ENCODE assay signal across 26 cellular contexts in the genomic region with DNA sequence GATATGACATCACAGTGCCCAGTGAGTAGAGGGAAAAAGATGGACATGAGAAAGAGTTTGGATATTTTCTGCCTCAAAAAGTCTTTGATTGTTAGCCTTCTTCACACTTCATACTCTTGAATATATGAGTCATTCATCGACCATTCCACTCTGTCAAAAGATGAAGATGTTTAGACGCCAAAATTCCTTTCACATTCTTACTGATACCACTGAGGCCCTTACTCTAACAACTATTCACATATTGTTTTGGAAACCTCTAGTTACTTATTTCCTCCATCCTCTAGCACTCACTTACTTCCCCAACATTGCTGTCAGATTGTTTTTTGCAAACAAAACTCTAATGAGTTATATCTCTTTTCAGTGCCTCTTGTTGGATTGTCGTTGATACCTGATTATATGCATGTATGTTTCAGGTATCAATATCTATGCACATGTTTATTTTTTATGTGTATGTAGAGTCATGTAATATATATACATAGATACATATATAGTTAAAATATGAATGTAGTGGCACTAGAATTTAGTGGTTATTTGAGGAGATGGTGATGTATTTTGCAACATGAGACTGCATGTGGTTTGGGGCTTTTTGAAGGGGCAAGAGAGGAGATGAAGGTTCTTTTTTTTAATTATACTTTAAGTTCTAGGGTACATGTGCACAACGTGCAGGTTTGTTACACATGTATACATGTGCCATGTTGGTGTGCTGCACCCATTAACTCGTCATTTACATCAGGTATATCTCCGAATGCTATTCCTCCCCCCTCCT. TPM values are rescaled to one million over a fixed set of nuclear protein-coding genes. Genes with fewer than 3 reads are reported as not detected.
DNase-seq lines count a peak whose midpoint lies in the region; ATAC-seq, FAIRE-seq and TF ChIP-seq lines count a peak whose summit lies in the region.
"Had no signal": no experiment of that assay in that cellular context is flagged by ENCODE, and none has a peak within 500 bp of the region (broad histone marks: within the 10 kb centered on the region; RNA-seq: fewer than 3 reads in every experiment).

No MANE protein-coding gene starts in this region.

- intact Hi-C loops in GM12878 (cut with micrococcal nuclease; ENCODE audit: unreplicated experiment) (no loop called here), pancreas (cut with DNase I) (no loop called here)

- no TSS peak for BruUV-seq in GM12878 (replicated peaks; lab: Mats Ljungman, UMichigan)

- H3K9me3 Mint-ChIP-seq in H9 = no peaks in the 10 kb centered on the region
- H3K9me3 Mint-ChIP-seq: CD4-positive, alpha-beta T cell; CD8-positive, alpha-beta memory T cell; GM23338 had no signal

- no peak overlapping the region for H3K23ac ChIP-seq in H9 (ENCODE audit: insufficient read length, low read depth, low read length)

- SMC1A ChIA-PET in GM12878 (lab: Charles Lee; ENCODE audit: uncharacterized antibody, unreplicated experiment) = interaction anchor here (1.0 to 2.6 kb wide), 2 partner anchors 11 to 14 kb away, joined by 4 to 18 read pairs; no protein-coding TSS in a partner anchor

- H2BK15ac ChIP-seq in H9 (ENCODE audit: low read depth, low read length) = no peak overlapping the region

- no peak overlapping the region for H2BK5ac ChIP-seq in H9 (ENCODE audit: insufficient read length, low read length)

- no peak overlapping the region for H3K18ac ChIP-seq in H9 (ENCODE audit: insufficient read length, low read depth, low read length)

- H2BK20ac ChIP-seq in H9 (ENCODE audit: low read depth, low read length, poor library complexity, severe bottlenecking) = no peak overlapping the region

- H3K27ac ChIP-seq in GM12878 (ENCODE audit: control insufficient read depth, insufficient read depth) (no peak overlapping the region), pancreas (no peak overlapping the region), H9 (ENCODE audit: insufficient read length, low read depth, low read length) (no peak overlapping the region)
- H3K27ac ChIP-seq: 22Rv1; BLaER1 treated with 17β-estradiol and CSF1 and Interleukin-3, amounts not matched to agents 10 nM and 100 nM had no signal

- H3K4me1 Mint-ChIP-seq in H9 = no peaks in the 10 kb centered on the region
- H3K4me1 Mint-ChIP-seq: CD14-positive monocyte; CD8-positive, alpha-beta memory T cell; GM23338 had no signal

- no peaks in the 10 kb centered on the region for H3K9me3 ChIP-seq in GM12878 (replicated peaks; ENCODE audit: control insufficient read depth, insufficient read depth, low read length)
- H3K9me3 ChIP-seq in pancreas = no peaks in the 10 kb centered on the region
- no peaks in the 10 kb centered on the region for H3K9me3 ChIP-seq in H9 (ENCODE audit: control insufficient read depth, low read depth, low read length)
- H3K9me3 ChIP-seq: BE2C; BLaER1 treated with 17β-estradiol and CSF1 and Interleukin-3, amounts not matched to agents 10 nM and 100 nM; HAP-1 had no signal

- H2AK5ac ChIP-seq in H9 (ENCODE audit: insufficient read length, low read length) = no peak overlapping the region

- 7% methylated on average over 6 of the region's 6 CpGs for WGBS in GM12878 (ENCODE audit: insufficient coverage, insufficient replicate concordance, low lambda C conversion rate, missing lambda C conversion rate)
- 40 to 53% methylated on average over 6 of the region's 6 CpGs for WGBS in pancreas, 2 donors
- no CpG with 5 or more reads among the region's 6 CpGs for WGBS in H9 (ENCODE audit: extremely low coverage, insufficient read length, low lambda C conversion rate)

- no peak for TF ChIP-seq EP300 in GM12878 (IDR thresholded peaks at IDR 0.05; ENCODE audit: borderline replicate concordance in 1 of 2, control insufficient read depth in 1 of 2, low read depth in 2 of 2, low read length in 2 of 2)

- H2AFZ ChIP-seq in GM12878 (ENCODE audit: control insufficient read depth, low read depth, low read length) (no peak overlapping the region), H9 (ENCODE audit: low read length) (no peak overlapping the region)
- H2AFZ ChIP-seq: GM23338 had no signal

- in situ Hi-C loops in ACHN (cut with HindIII; ENCODE audit: low pct_ligation_motif_present, low pct_unique_long_range_greater_than_20kb, low sequenced_read_pairs) = no loop called here
- in situ Hi-C loops in GM12878 (cut with MboI) = no loop called here

- H3K4me3 ChIP-seq in GM12878 = no peak overlapping the region
- H3K4me3 ChIP-seq in pancreas = no peak overlapping the region
- H3K4me3 ChIP-seq: BLaER1 treated with 17β-estradiol and CSF1 and Interleukin-3, amounts not matched to agents 10 nM and 100 nM; GM23338; HAP-1 had no signal

- H3K4me3 Mint-ChIP-seq in H9 = no peak overlapping the region
- H3K4me3 Mint-ChIP-seq: CD14-positive monocyte; CD4-positive, alpha-beta T cell; CD8-positive, alpha-beta memory T cell; GM23338; HFFc6 had no signal

- H2BK120ac ChIP-seq in H9 (ENCODE audit: low read depth, low read length, poor library complexity, severe bottlenecking) = no peak overlapping the region

- no peak overlapping the region for H3K4me2 ChIP-seq in GM12878 (ENCODE audit: control insufficient read depth, insufficient read depth)
- H3K4me2 ChIP-seq in H9 (ENCODE audit: insufficient read depth, insufficient read length, low read length) = no peak overlapping the region
- H3K4me2 ChIP-seq: BLaER1 treated with 17β-estradiol and CSF1 and Interleukin-3, amounts not matched to agents 10 nM and 100 nM; GM23338 had no signal

- H3K79me2 ChIP-seq in GM12878 (ENCODE audit: control insufficient read depth, insufficient read depth, low read length) = no peaks in the 10 kb centered on the region
- no peaks in the 10 kb centered on the region for H3K79me2 ChIP-seq in H9 (ENCODE audit: insufficient read depth, low read length)

- no peaks in the 10 kb centered on the region for H3K36me3 ChIP-seq in GM12878 (ENCODE audit: control insufficient read depth in 2 of 2, insufficient read depth in 2 of 2, low read length in 1 of 2)
- no peaks in the 10 kb centered on the region for H3K36me3 ChIP-seq in pancreas
- H3K36me3 ChIP-seq: BE2C; BLaER1 treated with 17β-estradiol and CSF1 and Interleukin-3, amounts not matched to agents 10 nM and 100 nM; HAP-1 had no signal

- H4K91ac ChIP-seq in H9 (ENCODE audit: insufficient read length, low read depth, low read length) = no peak overlapping the region

- H3K27ac Mint-ChIP-seq in H9 = no peak overlapping the region
- H3K27ac Mint-ChIP-seq: CD14-positive monocyte; CD4-positive, alpha-beta T cell; CD8-positive, alpha-beta memory T cell; GM23338; HFFc6 had no signal

- H3K4me1 ChIP-seq in GM12878 (ENCODE audit: control insufficient read depth, insufficient read depth, low read length) (no peaks in the 10 kb centered on the region), pancreas (no peaks in the 10 kb centered on the region), H9 (ENCODE audit: insufficient read depth, low read length) (no peaks in the 10 kb centered on the region)
- H3K4me1 ChIP-seq: BE2C; BLaER1 treated with 17β-estradiol and CSF1 and Interleukin-3, amounts not matched to agents 10 nM and 100 nM; HAP-1 had no signal

- no peaks in the 10 kb centered on the region for H3K36me3 Mint-ChIP-seq in H9 (ENCODE audit: insufficient read depth in 1 of 3, low read depth in 3 of 3)
- H3K36me3 Mint-ChIP-seq: CD14-positive monocyte; CD8-positive, alpha-beta memory T cell had no signal

- no peaks in the 10 kb centered on the region for H3K23me2 ChIP-seq in H9 (ENCODE audit: insufficient read length, low read depth, low read length, poor library complexity, severe bottlenecking)

- H3K27me3 ChIP-seq in GM12878 (replicated peaks in 1 of 2; ENCODE audit: control insufficient read depth in 2 of 2, insufficient read depth in 2 of 2, low read length in 1 of 2) = no peaks in the 10 kb centered on the region
- no peaks in the 10 kb centered on the region for H3K27me3 ChIP-seq in pancreas
- H3K27me3 ChIP-seq in H9 (ENCODE audit: insufficient read depth, low read length) = no peaks in the 10 kb centered on the region
- H3K27me3 ChIP-seq: BE2C; BLaER1 treated with 17β-estradiol and CSF1 and Interleukin-3, amounts not matched to agents 10 nM and 100 nM had no signal

- CTCF ChIA-PET in GM12878 (lab: Yijun Ruan, JAX) = interaction anchor here (1.2 to 1.5 kb wide), 4 partner anchors 13 to 184 kb away, joined by 4 read pairs; no protein-coding TSS in a partner anchor
- CTCF ChIA-PET in GM10248 (lab: Yijun Ruan, JAX) = interaction anchor here (1.5 kb wide), 1 partner anchor 36 kb away, joined by 3 read pairs; no protein-coding TSS in a partner anchor

- H4K20me1 ChIP-seq in GM12878 (ENCODE audit: control insufficient read depth, insufficient read depth) (no peaks in the 10 kb centered on the region), H9 (ENCODE audit: control insufficient read depth, insufficient read depth, insufficient read length) (no peaks in the 10 kb centered on the region)
- H4K20me1 ChIP-seq: BLaER1 treated with 17β-estradiol and CSF1 and Interleukin-3, amounts not matched to agents 10 nM and 100 nM had no signal

- no peak overlapping the region for H2BK12ac ChIP-seq in H9 (ENCODE audit: insufficient read length, low read depth, low read length)

- FAIRE-seq in GM12878 (lab: Jason Lieb, UNC) = no peak
- FAIRE-seq in pancreas (lab: Jason Lieb, UNC) = no peak
- FAIRE-seq: A204.1, D721Med, GM19239 had no signal

- H3K14ac ChIP-seq in H9 (ENCODE audit: insufficient read depth, low read length) = no peak overlapping the region

- no peak overlapping the region for H3K4ac ChIP-seq in H9 (ENCODE audit: low read depth, low read length)

- DNase-seq in ACHN = peak; percentile 22
- peak; percentile 61 for DNase-seq in NCI-H226
- no peak for DNase-seq in GM12878 (ENCODE audit: low read depth, low spot score)
- DNase-seq in pancreas = no peak
- no peak for DNase-seq in GM10248 (ENCODE audit: extremely low spot score)
- no peak for DNase-seq in H9
- no peak for DNase-seq in activated T-cell treated with anti-CD3 and anti-CD28 coated beads, Interleukin-2, amount 50 U/mL, for 1 hour
- DNase-seq: AML-193; BE2C; CD4-positive, alpha-beta T cell; CD8-positive, alpha-beta memory T cell; DMS 273 treated with DMSO at 0.1 percent for 48 hours; DMS79; EL; GDM1; HFFc6 had no signal

- TF ChIP-seq RAD21 in GM12878 (IDR thresholded peaks at IDR 0.05; ENCODE audit: insufficient read depth, low read depth, low read length) = no peak

- ATAC-seq in GM18868 (IDR thresholded peaks at IDR 0.05; ENCODE audit: unreplicated experiment) (peak; percentile 48), GM12878 (peak; percentile 70), pancreas (no peak)
- ATAC-seq: GM23338 had no signal

- H3K27me3 Mint-ChIP-seq in H9 (ENCODE audit: low read depth) = no peaks in the 10 kb centered on the region
- H3K27me3 Mint-ChIP-seq: CD4-positive, alpha-beta T cell had no signal

- RAD21 ChIA-PET in GM12878 (lab: Charles Lee; ENCODE audit: unreplicated experiment) = no interaction called here

- POLR2A ChIA-PET in GM12878 (lab: Charles Lee) = interaction anchor here (0.6 to 1.0 kb wide), 3 partner anchors 9 to 1784 kb away, joined by 3 to 4 read pairs (median 3); no protein-coding TSS in a partner anchor
- POLR2A ChIA-PET in GM10248 (lab: Yijun Ruan, JAX) = no interaction called here

- TF ChIP-seq POLR2A in GM12878 (IDR thresholded peaks at IDR 0.05; ENCODE audit: low read depth, low read length) = no peak

- no peak for TF ChIP-seq CTCF in GM12878 (IDR thresholded peaks at IDR 0.05 in 2 of 3, conservative IDR thresholded peaks at IDR 0.05 in 1 of 3; ENCODE audit: control insufficient read depth in 2 of 3, extremely low read depth in 1 of 3, insufficient read depth in 1 of 3, low read depth in 3 of 3, low read length in 3 of 3)
- no peak for TF ChIP-seq CTCF in pancreas (IDR thresholded peaks at IDR 0.05)
- TF ChIP-seq CTCF in GM10248 (IDR thresholded peaks at IDR 0.05; ENCODE audit: control extremely low read depth, extremely low read depth, low read depth, missing control alignments) = no peak
- no peak for TF ChIP-seq CTCF in H9 (conservative IDR thresholded peaks at IDR 0.05)

- H4K5ac ChIP-seq in H9 (ENCODE audit: insufficient read length, low read depth, low read length) = no peak overlapping the region

- H3K79me1 ChIP-seq in H9 (ENCODE audit: insufficient read depth, low read depth, low read length, poor library complexity, severe bottlenecking) = no peaks in the 10 kb centered on the region

- no peak overlapping the region for H4K8ac ChIP-seq in H9 (replicated peaks; ENCODE audit: insufficient read length, low read depth, low read length)

- H3T11ph ChIP-seq in H9 (ENCODE audit: low read length) = no peak overlapping the region

- H3K56ac ChIP-seq in H9 (ENCODE audit: insufficient read length, low read depth, low read length) = no peak overlapping the region

- no peak overlapping the region for H3K9ac ChIP-seq in GM12878 (ENCODE audit: control insufficient read depth, insufficient read depth, low read length)
- H3K9ac ChIP-seq in H9 (ENCODE audit: extremely low read depth, insufficient read length, low read length) = no peak overlapping the region
- H3K9ac ChIP-seq: BLaER1 treated with 17β-estradiol and CSF1 and Interleukin-3, amounts not matched to agents 10 nM and 100 nM had no signal

RNA-seq across cellular contexts. Expression of a gene that starts 40.0 kb away (rescaled TPM):
- total RNA-seq in GM12878 (2013; cell fraction: nucleolus; rRNA removed) = 359 and 426 TPM in 2 replicates
- total RNA-seq in GM12878 (2014; rRNA removed) (not detected in 2 replicates), GM12878 (2014; rRNA removed; fragmentation: Illumina TruSeq; extraction: Trizol) (not detected in 2 replicates), GM12878 (2021) (not detected in 2 replicates), pancreas (not detected), H9 (2021) (not detected in 2 replicates)
- polyA plus RNA-seq in GM12878 (2011; ENCODE audit: low read depth) = not detected
- polyA plus RNA-seq in GM12878 (2011; rRNA removed) (1.2 and 1.8 TPM in 2 replicates), GM12878 (2014; fragmentation: Illumina TruSeq; extraction: Trizol) (not detected in 2 replicates), GM12878 (2014; fragmentation: Nextera tagmentation; extraction: Ambion mirVana) (not detected), GM12878 (2014; rRNA removed) (not detected in 2 replicates), GM12878 (2016; fragmentation: Nextera tagmentation; extraction: Ambion mirVana) (not detected), pancreas (under 1 TPM in 1 of 2 donors, not detected in 1; 0.12 TPM)
- 0.15 and 0.24 TPM in 2 replicates for polyA plus RNA-seq in GM12878 (2011; cell fraction: cytosol; rRNA removed)
- 4.2 and 6.8 TPM in 2 replicates for polyA plus RNA-seq in GM12878 (2011; cell fraction: nucleus; rRNA removed)
- polyA plus RNA-seq in GM12878 (2012) = not detected in 2 replicates
- 32.3 and 35.9 TPM in 2 replicates for polyA minus RNA-seq in GM12878 (2011; rRNA and poly(A)+ RNA removed)
- polyA minus RNA-seq in GM12878 (2011; cell fraction: cytosol; rRNA and poly(A)+ RNA removed) = not detected in 2 replicates
- 86.8 and 89.5 TPM in 2 replicates for polyA minus RNA-seq in GM12878 (2011; cell fraction: nucleus; rRNA and poly(A)+ RNA removed)
- total RNA-seq: CD4-positive, alpha-beta T cell; CD8-positive, alpha-beta memory T cell; GM23338; H4; HFFc6 had no signal
- polyA plus RNA-seq: CD14-positive monocyte; CD8-positive, alpha-beta memory T cell had no signal

RNA-seq across cellular contexts. Expression of a gene that starts 57.6 kb away (rescaled TPM):
- not detected in 2 replicates for total RNA-seq in GM12878 (2013; cell fraction: nucleolus; rRNA removed)
- not detected in 2 replicates for total RNA-seq in GM12878 (2014; rRNA removed)
- total RNA-seq in GM12878 (2014; rRNA removed; fragmentation: Illumina TruSeq; extraction: Trizol) = not detected in 2 replicates
- not detected in 2 replicates for total RNA-seq in GM12878 (2021)
- polyA plus RNA-seq in GM12878 (2011; ENCODE audit: low read depth) = not detected
- polyA plus RNA-seq in GM12878 (2011; rRNA removed) = not detected in 2 replicates
- polyA plus RNA-seq in GM12878 (2011; cell fraction: cytosol; rRNA removed) = not detected in 2 replicates
- not detected in 2 replicates for polyA plus RNA-seq in GM12878 (2011; cell fraction: nucleus; rRNA removed)
- not detected in 2 replicates for polyA plus RNA-seq in GM12878 (2012)
- not detected in 2 replicates for polyA plus RNA-seq in GM12878 (2014; fragmentation: Illumina TruSeq; extraction: Trizol)
- polyA plus RNA-seq in GM12878 (2014; fragmentation: Nextera tagmentation; extraction: Ambion mirVana) = not detected
- polyA plus RNA-seq in GM12878 (2014; rRNA removed) = not detected in 2 replicates
- not detected for polyA plus RNA-seq in GM12878 (2016; fragmentation: Nextera tagmentation; extraction: Ambion mirVana)
- not detected in 2 replicates for polyA minus RNA-seq in GM12878 (2011; rRNA and poly(A)+ RNA removed)
- polyA minus RNA-seq in GM12878 (2011; cell fraction: cytosol; rRNA and poly(A)+ RNA removed) = not detected in 2 replicates
- not detected in 2 replicates for polyA minus RNA-seq in GM12878 (2011; cell fraction: nucleus; rRNA and poly(A)+ RNA removed)
- not detected for total RNA-seq in pancreas
- polyA plus RNA-seq in pancreas = not detected
- total RNA-seq in H9 (2021) = not detected in 2 replicates
- total RNA-seq: CD4-positive, alpha-beta T cell; CD8-positive, alpha-beta memory T cell; GM23338; H4; HFFc6 had no signal
- polyA plus RNA-seq: CD14-positive monocyte; CD8-positive, alpha-beta memory T cell; GM23338 had no signal

RNA-seq across cellular contexts. Expression of a gene that starts 58.2 kb away (rescaled TPM):
- total RNA-seq in GM12878 (2013; cell fraction: nucleolus; rRNA removed) = 312 and 314 TPM in 2 replicates
- not detected in 2 replicates for total RNA-seq in GM12878 (2014; rRNA removed)
- total RNA-seq in GM12878 (2014; rRNA removed; fragmentation: Illumina TruSeq; extraction: Trizol) = not detected in 2 replicates
- total RNA-seq in GM12878 (2021) = not detected in 2 replicates
- polyA plus RNA-seq in GM12878 (2011; ENCODE audit: low read depth) = not detected
- polyA plus RNA-seq in GM12878 (2011; rRNA removed) = 1.7 and 3.7 TPM in 2 replicates
- polyA plus RNA-seq in GM12878 (2011; cell fraction: cytosol; rRNA removed) = 0.08 and 0.13 TPM in 2 replicates
- polyA plus RNA-seq in GM12878 (2011; cell fraction: nucleus; rRNA removed) = 7.3 and 7.9 TPM in 2 replicates
- not detected in 2 replicates for polyA plus RNA-seq in GM12878 (2012)
- not detected in 2 replicates for polyA plus RNA-seq in GM12878 (2014; fragmentation: Illumina TruSeq; extraction: Trizol)
- polyA plus RNA-seq in GM12878 (2014; fragmentation: Nextera tagmentation; extraction: Ambion mirVana) = not detected
- not detected in 2 replicates for polyA plus RNA-seq in GM12878 (2014; rRNA removed)
- not detected for polyA plus RNA-seq in GM12878 (2016; fragmentation: Nextera tagmentation; extraction: Ambion mirVana)
- 28.1 and 30.7 TPM in 2 replicates for polyA minus RNA-seq in GM12878 (2011; rRNA and poly(A)+ RNA removed)
- polyA minus RNA-seq in GM12878 (2011; cell fraction: cytosol; rRNA and poly(A)+ RNA removed) = not detected in 2 replicates
- 52.8 and 64.2 TPM in 2 replicates for polyA minus RNA-seq in GM12878 (2011; cell fraction: nucleus; rRNA and poly(A)+ RNA removed)
- not detected for total RNA-seq in pancreas
- not detected for polyA plus RNA-seq in pancreas
- not detected in 2 replicates for total RNA-seq in H9 (2021)
- total RNA-seq: CD4-positive, alpha-beta T cell; CD8-positive, alpha-beta memory T cell; GM23338; H4; HFFc6 had no signal
- polyA plus RNA-seq: CD14-positive monocyte; CD8-positive, alpha-beta memory T cell had no signal

Comparison
In these comparisons a context has a peak if more than half of its experiments do, and no peak if none do; other contexts are left out.
1. DNase-seq: peak in ACHN (single experiment) and NCI-H226 (single experiment); none in GM12878 (single experiment), pancreas (0 of 6), GM10248 (single experiment), H9 (single experiment) and activated T-cell treated with anti-CD3 and anti-CD28 coated beads, Interleukin-2, amount 50 U/mL, for 1 hour (single experiment).
2. ATAC-seq: peak in GM18868 (single experiment) and GM12878 (single experiment); none in pancreas (0 of 4).